In genomic region chr21:35578831-35579470, GRCh38 we compare ENCODE assay signal across 16 cellular contexts.
DNase-seq lines count a peak whose midpoint lies in the region; ATAC-seq, FAIRE-seq and TF ChIP-seq lines count a peak whose summit lies in the region.
"Had no signal": no experiment of that assay in that cellular context is flagged by ENCODE, and none has a peak within 500 bp of the region (broad histone marks: within the 10 kb centered on the region; RNA-seq: fewer than 3 reads in every experiment).

No MANE protein-coding gene starts in this region.

- H3K4me3 ChIP-seq in GM23248 (no peak overlapping the region), K562 (no peak overlapping the region), skeletal muscle satellite cell (ENCODE audit: low read length) (peak overlapping the region; percentile 11), stomach (no peak overlapping the region)

- ATAC-seq in K562: no peak; the same call in 2 of the 3 replicates
- ATAC-seq in HG02852 (IDR thresholded peaks at IDR 0.05; ENCODE audit: unreplicated experiment): no peak

- H3K4me2 ChIP-seq in GM23248 (ENCODE audit: unreplicated experiment) (no peak overlapping the region), K562 (ENCODE audit: insufficient read depth, low read length) (no peak overlapping the region), skeletal muscle satellite cell (ENCODE audit: low read length) (peak overlapping the region; percentile 35)

- TF ChIP-seq EP300 in K562 (IDR thresholded peaks at IDR 0.05; ENCODE audit: low read length) (no peak), stomach (IDR thresholded peaks at IDR 0.05) (no peak)

- TF ChIP-seq CTCF in K562 (IDR thresholded peaks at IDR 0.05 in 2 of 3, conservative IDR thresholded peaks at IDR 0.05 in 1 of 3; ENCODE audit: insufficient read depth in 2 of 3, low read depth in 1 of 3, low read length in 3 of 3): no peak
- TF ChIP-seq CTCF in stomach (IDR thresholded peaks at IDR 0.05): no peak

- no peak for TF ChIP-seq RAD21 in K562 (CRISPR knock-in tag; conservative IDR thresholded peaks at IDR 0.05 in 1 of 2, IDR thresholded peaks at IDR 0.05 in 1 of 2)

- no TSS peak for BruUV-seq in K562 (replicated peaks; lab: Mats Ljungman, UMichigan)

- WGBS in GM23248 (ENCODE audit: low coverage in 1 of 2, low lambda C conversion rate in 2 of 2, missing lambda C conversion rate in 2 of 2), 2 experiments: 82 to 86% methylated on average over 12 of the region's 12 CpGs
- WGBS in K562 (ENCODE audit: insufficient coverage, low coverage, missing lambda C conversion rate): 8% methylated on average over 12 of the region's 12 CpGs
- 85 to 91% (median 89%) methylated on average over 12 of the region's 12 CpGs for WGBS in stomach, 5 donors

- H3K27me3 ChIP-seq in GM23248 (replicated peaks; ENCODE audit: insufficient read depth) (no peaks in the 10 kb centered on the region), K562 (ENCODE audit: control insufficient read depth in 2 of 2, insufficient read depth in 2 of 2, low read length in 2 of 2) (peaks cover 0 to 5% of the 10 kb centered on the region in 2 experiments; a peak in 4 of 5 replicates), skeletal muscle satellite cell (ENCODE audit: control insufficient read depth, insufficient read depth, low read length) (no peaks in the 10 kb centered on the region), stomach (no peaks in the 10 kb centered on the region)

- peak overlapping the region; percentile 62 for H3K27ac ChIP-seq in GM23248
- no peak overlapping the region for H3K27ac ChIP-seq in K562 (ENCODE audit: extremely low read depth, low read depth, low read length)
- no peak overlapping the region for H3K27ac ChIP-seq in stomach
- H3K27ac ChIP-seq: RWPE1 had no signal

- H3K9me2 ChIP-seq in GM23248 (ENCODE audit: insufficient read depth): no peaks in the 10 kb centered on the region

- H3K9me3 ChIP-seq in GM23248 (ENCODE audit: low read depth): no peaks in the 10 kb centered on the region
- no peaks in the 10 kb centered on the region for H3K9me3 ChIP-seq in K562 (replicated peaks; ENCODE audit: control insufficient read depth, insufficient read depth, low read depth, low read length)
- no peaks in the 10 kb centered on the region for H3K9me3 ChIP-seq in skeletal muscle satellite cell (replicated peaks; ENCODE audit: low read length)
- no peaks in the 10 kb centered on the region for H3K9me3 ChIP-seq in stomach

- peaks cover 18% of the 10 kb centered on the region; the same call in 1 of the 2 replicates for H3F3A ChIP-seq in GM23248 (ENCODE audit: insufficient read depth)

- CTCF ChIA-PET in K562 (lab: Yijun Ruan, JAX; ENCODE audit: low intra/inter-chr PET ratio): no interaction called here

- H3K9me1 ChIP-seq in K562 (ENCODE audit: control insufficient read depth, insufficient read depth, low read length): no peaks in the 10 kb centered on the region

- no peak overlapping the region for H2AFZ ChIP-seq in GM23248
- peak overlapping the region; percentile 2; the same call in 1 of the 2 replicates for H2AFZ ChIP-seq in K562 (ENCODE audit: low read depth, low read length)

- intact Hi-C loops in K562 (cut with micrococcal nuclease): no loop called here
- intact Hi-C loops in stomach (cut with DNase I; ENCODE audit: low total_unique reads): no loop called here

- H3K9ac ChIP-seq in GM23248 (no peak overlapping the region), K562 (ENCODE audit: insufficient read depth in 1 of 2, low read depth in 2 of 2, low read length in 2 of 2) (no peak overlapping the region), skeletal muscle satellite cell (ENCODE audit: low read depth, low read length) (peak overlapping the region; percentile 31)

- in situ Hi-C loops in GM23248 (cut with MboI): no loop called here
- in situ Hi-C loops in K562 (cut with MboI): no loop called here

- no peaks in the 10 kb centered on the region for H4K20me1 ChIP-seq in GM23248 (ENCODE audit: insufficient read depth)
- H4K20me1 ChIP-seq in K562 (replicated peaks; ENCODE audit: control insufficient read depth, insufficient read depth, low read length): no peaks in the 10 kb centered on the region

- FAIRE-seq in K562 (lab: Jason Lieb, UNC): no peak
- FAIRE-seq: H1, islet of Langerhans had no signal

- POLR2A ChIA-PET in K562 (lab: Yijun Ruan, JAX): interaction anchor here (0.6 kb wide), 2 partner anchors 498 to 986 kb away, joined by 3 to 4 read pairs; no protein-coding TSS in a partner anchor

- H3K4me1 ChIP-seq in GM23248 (ENCODE audit: insufficient read depth): peaks cover 39% of the 10 kb centered on the region
- H3K4me1 ChIP-seq in K562 (replicated peaks in 1 of 2; ENCODE audit: control insufficient read depth in 2 of 2, insufficient read depth in 2 of 2, low read length in 2 of 2): no peaks in the 10 kb centered on the region
- H3K4me1 ChIP-seq in skeletal muscle satellite cell (ENCODE audit: control insufficient read depth, insufficient read depth, low read length): peaks cover 43% of the 10 kb centered on the region
- peaks cover 0 to 3% (median 0%) of the 10 kb centered on the region in 4 donors for H3K4me1 ChIP-seq in stomach

- H3K79me2 ChIP-seq in GM23248 (ENCODE audit: insufficient read depth) (no peaks in the 10 kb centered on the region), K562 (ENCODE audit: control insufficient read depth, insufficient read depth, low read length) (no peaks in the 10 kb centered on the region)

- H3K36me3 ChIP-seq in GM23248 (ENCODE audit: low read depth) (no peaks in the 10 kb centered on the region), K562 (ENCODE audit: control insufficient read depth, insufficient read depth, low read length) (no peaks in the 10 kb centered on the region), skeletal muscle satellite cell (ENCODE audit: insufficient read depth, low read length) (no peaks in the 10 kb centered on the region), stomach (no peaks in the 10 kb centered on the region)

- DNase-seq in GM23248 (peak; percentile 73), MV-4-11 (lab: John Stamatoyannopoulos, UW) (peak; percentile 12), K562 (ENCODE audit: extremely low read depth in 1 of 4, low spot score in 3 of 4) (peak in 1 of 4 experiments; percentile 17), stomach (no peak), cerebellar nuclear complex (lab: John Stamatoyannopoulos, UW) (no peak)
- DNase-seq: activated CD4-positive, alpha-beta T cell treated with anti-CD3 and anti-CD28 coated beads, Interleukin-2, amount 50 U/mL, for 4 hours; CD4-positive, alpha-beta memory T cell; effector CD8-positive, alpha-beta T cell; GF-D8; NCI-H187; NCI-H69 had no signal

- TF ChIP-seq POLR2A in K562 (conservative IDR thresholded peaks at IDR 0.05) (no peak), stomach (IDR thresholded peaks at IDR 0.05) (no peak)

TF ChIP-seq in K562, 482 proteins besides CTCF, POLR2A, EP300 and RAD21 (continues in another document):
- TF ChIP-seq E2F5 (CRISPR knock-in tag; IDR thresholded peaks at IDR 0.05) (no peak), ATF6 (CRISPR knock-in tag; IDR thresholded peaks at IDR 0.05) (no peak), CHD4 (IDR thresholded peaks at IDR 0.05; ENCODE audit: insufficient read depth, insufficient replicate concordance, low read depth, low read length, poor library complexity, severe bottlenecking) (no peak), TBL1XR1 (IDR thresholded peaks at IDR 0.05; ENCODE audit: low read length in 2 of 2) (no peak), SAFB (IDR thresholded peaks at IDR 0.05; ENCODE audit: borderline replicate concordance, low read depth, low read length) (no peak), ZNF282 (CRISPR knock-in tag; IDR thresholded peaks at IDR 0.05) (no peak), SMAD1 (IDR thresholded peaks at IDR 0.05; ENCODE audit: low read depth, low read length, partially characterized antibody) (no peak), EHMT2 (IDR thresholded peaks at IDR 0.05) (peak; percentile 42; the same call in 1 of the 2 replicates), ZNF584 (CRISPR knock-in tag; IDR thresholded peaks at IDR 0.05; ENCODE audit: low read depth) (no peak), ZNF589 (CRISPR knock-in tag; IDR thresholded peaks at IDR 0.05; ENCODE audit: low read depth) (peak; percentile 64; the same call in 1 of the 2 replicates), ZNF232 (CRISPR knock-in tag; IDR thresholded peaks at IDR 0.05) (no peak), ZNF24 (IDR thresholded peaks at IDR 0.05) (no peak), ZNF354B (CRISPR knock-in tag; IDR thresholded peaks at IDR 0.05) (no peak)
- TF ChIP-seq, protein P1, sequence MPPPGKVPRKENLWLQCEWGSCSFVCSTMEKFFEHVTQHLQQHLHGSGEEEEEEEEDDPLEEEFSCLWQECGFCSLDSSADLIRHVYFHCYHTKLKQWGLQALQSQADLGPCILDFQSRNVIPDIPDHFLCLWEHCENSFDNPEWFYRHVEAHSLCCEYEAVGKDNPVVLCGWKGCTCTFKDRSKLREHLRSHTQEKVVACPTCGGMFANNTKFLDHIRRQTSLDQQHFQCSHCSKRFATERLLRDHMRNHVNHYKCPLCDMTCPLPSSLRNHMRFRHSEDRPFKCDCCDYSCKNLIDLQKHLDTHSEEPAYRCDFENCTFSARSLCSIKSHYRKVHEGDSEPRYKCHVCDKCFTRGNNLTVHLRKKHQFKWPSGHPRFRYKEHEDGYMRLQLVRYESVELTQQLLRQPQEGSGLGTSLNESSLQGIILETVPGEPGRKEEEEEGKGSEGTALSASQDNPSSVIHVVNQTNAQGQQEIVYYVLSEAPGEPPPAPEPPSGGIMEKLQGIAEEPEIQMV (tag; conservative IDR thresholded peaks at IDR 0.05; ENCODE audit: low read depth): 0 out of 2 replicates have a peak, but pooled peaks have one; percentile 10

Comparison
In these comparisons a context has a peak if more than half of its experiments do, and no peak if none do; other contexts are left out.
1. DNase-seq: peak in GM23248 (single experiment) and MV-4-11 (single experiment); none in stomach (single experiment) and cerebellar nuclear complex (0 of 2).